Comparison of ENCODE assay signal across 1 cellular context in genomic region chr2:54655051-54655809, GRCh38.
A peak's percentile ranks its signal among the peaks of the same experiment; 100 is the strongest.
TF ChIP-seq lines count a peak whose summit lies in the region.

No MANE protein-coding gene starts in this region.

TF ChIP-seq in H1, 55 proteins besides CTCF, POLR2A, EP300 and RAD21:
- TF ChIP-seq ASH2L (IDR thresholded peaks at IDR 0.05; ENCODE audit: low read length) (no peak), EZH2 (IDR thresholded peaks at IDR 0.05; ENCODE audit: low read depth, low read length, severe bottlenecking) (no peak), POLR2AphosphoS5 (IDR thresholded peaks at IDR 0.05; ENCODE audit: low read depth, low read length) (0 out of 2 replicates have a peak, but pooled peaks have one; percentile 35)
TF ChIP-seq in H1: peak in this region for 1.
